Comparison of ENCODE assay signal across 9 cellular contexts in genomic region chr13:26601669-26602068, GRCh38. TPM values are rescaled to one million over a fixed set of nuclear protein-coding genes. Genes with fewer than 3 reads are reported as not detected.
DNase-seq lines count a peak whose midpoint lies in the region; ATAC-seq and TF ChIP-seq lines count a peak whose summit lies in the region.
"Had no signal": no experiment of that assay in that cellular context is flagged by ENCODE, and none has a peak within 500 bp of the region (broad histone marks: within the 10 kb centered on the region; RNA-seq: fewer than 3 reads in every experiment).

No MANE protein-coding gene starts in this region.

- H3K9me3 ChIP-seq in IMR-90 (ENCODE audit: control insufficient read depth, insufficient read depth, low read length), result no peaks in the 10 kb centered on the region
- peaks cover 3% of the 10 kb centered on the region for H3K9me3 ChIP-seq in WERI-Rb-1 (ENCODE audit: severe bottlenecking)
- H3K9me3 ChIP-seq in neural cell (ENCODE audit: low read length), result no peaks in the 10 kb centered on the region
- H3K9me3 ChIP-seq: mucosa of descending colon had no signal

- TF ChIP-seq CTCF in IMR-90 (conservative IDR thresholded peaks at IDR 0.05; ENCODE audit: low read depth, low read length) (0 out of 2 replicates have a peak, but pooled peaks have one; percentile 15), WERI-Rb-1 (IDR thresholded peaks at IDR 0.05; ENCODE audit: low read depth, low read length) (peak; percentile 56), neural cell (IDR thresholded peaks at IDR 0.05; ENCODE audit: poor library complexity, severe bottlenecking) (peak; percentile 23)

- no peak overlapping the region for H2BK20ac ChIP-seq in IMR-90 (ENCODE audit: low read depth, low read length)

- peak; percentile 1 for DNase-seq in NCI-H510A treated with DMSO at 0.1 percent for 48 hours (lab: John Stamatoyannopoulos, UW)
- DNase-seq in NCI-H510A (lab: John Stamatoyannopoulos, UW), result no peak
- peak; percentile 59 for DNase-seq in IMR-90
- no peak for DNase-seq in WERI-Rb-1
- DNase-seq in T-helper 9 cell, result no peak
- no peak for DNase-seq in COLO668 (lab: John Stamatoyannopoulos, UW; ENCODE audit: unreplicated experiment)

- no peak for TF ChIP-seq POLR2A in IMR-90 (IDR thresholded peaks at IDR 0.05; ENCODE audit: low read depth, low read length)

- H3K36me3 ChIP-seq in IMR-90 (ENCODE audit: control insufficient read depth, insufficient read depth, low read length) (no peaks in the 10 kb centered on the region), WERI-Rb-1 (0 out of 2 replicates have a peak, but pooled peaks cover 4% of the 10 kb centered on the region), neural cell (ENCODE audit: insufficient read depth, low read length) (no peaks in the 10 kb centered on the region)

- no peak overlapping the region for H3K56ac ChIP-seq in IMR-90 (ENCODE audit: extremely low read depth, insufficient read depth, low read length)

- no peak overlapping the region for H2AFZ ChIP-seq in IMR-90 (replicated peaks; ENCODE audit: low read length, poor library complexity)
- no peak overlapping the region for H2AFZ ChIP-seq in neural cell (ENCODE audit: low read depth, low read length)

- no peak overlapping the region for H2BK15ac ChIP-seq in IMR-90 (ENCODE audit: low read depth, low read length)

- BruUV-seq in IMR-90 (replicated peaks; lab: Mats Ljungman, UMichigan), result no TSS peak

- peaks cover 16% of the 10 kb centered on the region for H3K4me1 ChIP-seq in IMR-90 (ENCODE audit: control insufficient read depth, insufficient read depth, low read length)

- no peak overlapping the region for H2AK9ac ChIP-seq in IMR-90 (replicated peaks; ENCODE audit: low read depth, low read length, poor library complexity)

- no peak overlapping the region for H2AK5ac ChIP-seq in IMR-90 (ENCODE audit: low read depth, low read length)

- H3K4ac ChIP-seq in IMR-90 (ENCODE audit: low read depth, low read length), result no peak overlapping the region

- H3K14ac ChIP-seq in IMR-90 (replicated peaks; ENCODE audit: low read depth, low read length), result no peak overlapping the region

- no peak overlapping the region for H4K91ac ChIP-seq in IMR-90 (ENCODE audit: insufficient read depth, low read depth, low read length)

- H3K23ac ChIP-seq in IMR-90 (ENCODE audit: low read depth, low read length), result peak overlapping the region; percentile 4; the same call in 1 of the 2 replicates

- H3K79me2 ChIP-seq in neural cell (replicated peaks; ENCODE audit: insufficient read depth, low read length), result peaks cover 27% of the 10 kb centered on the region

- POLR2A ChIA-PET in IMR-90 (lab: Charles Lee; ENCODE audit: unreplicated experiment), result no interaction called here

- H2BK5ac ChIP-seq in IMR-90 (ENCODE audit: low read depth, low read length, poor library complexity, severe bottlenecking), result no peak overlapping the region

- dilution Hi-C loops in IMR-90 (cut with HindIII; ENCODE audit: low sequenced_read_pairs, unreplicated experiment), result no loop called here

- H4K8ac ChIP-seq in IMR-90 (ENCODE audit: low read depth in 2 of 2, low read length in 2 of 2), result 0 out of 4 replicates have a peak overlapping the region, but pooled peaks of 1 of the 2 experiments have one; percentile 23

- ATAC-seq in IMR-90 (ENCODE audit: low read depth) (peak; percentile 57), HG03439 (IDR thresholded peaks at IDR 0.05; ENCODE audit: unreplicated experiment) (no peak)
- ATAC-seq: mucosa of descending colon had no signal

- H3F3A ChIP-seq in neural cell (ENCODE audit: insufficient read depth, low read length, poor library complexity, severe bottlenecking), result no peaks in the 10 kb centered on the region

- TF ChIP-seq RAD21 in IMR-90 (IDR thresholded peaks at IDR 0.05; ENCODE audit: low read length) (no peak), neural cell (conservative IDR thresholded peaks at IDR 0.05) (peak; percentile 15)

- intact Hi-C loops in IMR-90 (cut with micrococcal nuclease), result no loop called here

- in situ Hi-C loops in IMR-90 (cut with MboI; ENCODE audit: low sequenced_read_pairs), result no loop called here

- CTCF ChIA-PET in IMR-90 (lab: Yijun Ruan, JAX), result no interaction called here

- H4K20me1 ChIP-seq in IMR-90 (ENCODE audit: insufficient read depth, low read length), result peaks cover 50% of the 10 kb centered on the region; the same call in 1 of the 2 replicates
- H4K20me1 ChIP-seq in neural cell (ENCODE audit: insufficient read depth), result no peaks in the 10 kb centered on the region

- H3K18ac ChIP-seq in IMR-90 (ENCODE audit: low read depth, low read length), result no peak overlapping the region

- no peak overlapping the region for H3K27ac ChIP-seq in IMR-90 (ENCODE audit: insufficient read depth, low read length)
- no peak overlapping the region; the same call in 1 of the 2 replicates for H3K27ac ChIP-seq in WERI-Rb-1
- no peak overlapping the region for H3K27ac ChIP-seq in neural cell (ENCODE audit: low read length)

- H3K4me3 ChIP-seq in IMR-90 (ENCODE audit: insufficient read depth, low read depth, low read length) (no peak overlapping the region), WERI-Rb-1 (ENCODE audit: low read depth, low read length) (no peak overlapping the region), neural cell (ENCODE audit: low read length) (no peak overlapping the region)
- H3K4me3 ChIP-seq: mucosa of descending colon had no signal

- H3K9me2 ChIP-seq in neural cell (ENCODE audit: insufficient read depth, low read length), result no peaks in the 10 kb centered on the region

- TF ChIP-seq EP300 in neural cell (conservative IDR thresholded peaks at IDR 0.05; ENCODE audit: poor library complexity, severe bottlenecking), result no peak

- H4K5ac ChIP-seq in IMR-90 (ENCODE audit: low read depth, low read length), result no peak overlapping the region

- H3K4me2 ChIP-seq in IMR-90 (ENCODE audit: low read depth, low read length) (peak overlapping the region; percentile 70), neural cell (ENCODE audit: low read length) (no peak overlapping the region)

- no CpG with 5 or more reads among the region's 2 CpGs for WGBS in IMR-90 (ENCODE audit: extremely low coverage in 2 of 2, insufficient read length in 1 of 2), 2 experiments

- H3K79me1 ChIP-seq in IMR-90 (ENCODE audit: low read depth in 1 of 2, low read length in 2 of 2), result peaks cover 27 to 62% of the 10 kb centered on the region in 2 experiments

- H3K9ac ChIP-seq in IMR-90 (ENCODE audit: low read depth, low read length) (no peak overlapping the region), neural cell (ENCODE audit: low read length) (no peak overlapping the region)

- H3K9me1 ChIP-seq in IMR-90 (ENCODE audit: insufficient read depth, low read length), result peaks cover 3% of the 10 kb centered on the region; the same call in 1 of the 2 replicates

- no peaks in the 10 kb centered on the region for H3K27me3 ChIP-seq in IMR-90 (ENCODE audit: control insufficient read depth, insufficient read depth, low read length)
- H3K27me3 ChIP-seq in WERI-Rb-1 (ENCODE audit: insufficient read depth, low read depth, severe bottlenecking), result no peaks in the 10 kb centered on the region
- no peaks in the 10 kb centered on the region for H3K27me3 ChIP-seq in neural cell (ENCODE audit: insufficient read depth, low read depth, low read length)

- no peak overlapping the region for H2BK120ac ChIP-seq in IMR-90 (ENCODE audit: low read depth, low read length)

TF ChIP-seq in IMR-90, 13 proteins besides CTCF, POLR2A, EP300 and RAD21:
- TF ChIP-seq RCOR1 (IDR thresholded peaks at IDR 0.05; ENCODE audit: insufficient replicate concordance, low read length) (no peak), FOS (IDR thresholded peaks at IDR 0.05; ENCODE audit: low read depth, low read length) (no peak), MAZ (IDR thresholded peaks at IDR 0.05; ENCODE audit: borderline replicate concordance, low read depth, low read length) (no peak), MAFK (IDR thresholded peaks at IDR 0.05; ENCODE audit: low read depth, low read length) (no peak; the same call in 1 of the 2 replicates), MXI1 (IDR thresholded peaks at IDR 0.05; ENCODE audit: borderline replicate concordance, low read depth, low read length) (no peak), BHLHE40 (IDR thresholded peaks at IDR 0.05; ENCODE audit: low read depth, low read length) (no peak)

TF ChIP-seq in neural cell, 6 proteins besides CTCF, POLR2A, EP300 and RAD21:
- no peak for TF ChIP-seq EZH2 (IDR thresholded peaks at IDR 0.05; ENCODE audit: borderline replicate concordance, insufficient read depth, low read length, poor library complexity, severe bottlenecking)
- no peak for TF ChIP-seq TAF1 (IDR thresholded peaks at IDR 0.05; ENCODE audit: low read depth)
- no peak for TF ChIP-seq MXI1 (conservative IDR thresholded peaks at IDR 0.05; ENCODE audit: poor library complexity, severe bottlenecking)
- no peak for TF ChIP-seq POLR2AphosphoS5 (IDR thresholded peaks at IDR 0.05)
- TF ChIP-seq SMC3 (conservative IDR thresholded peaks at IDR 0.05; ENCODE audit: poor library complexity), result no peak
- no peak for TF ChIP-seq REST (IDR thresholded peaks at IDR 0.05; ENCODE audit: borderline replicate concordance)

RNA-seq across cellular contexts. Expression of gene WASF3, which starts 44.2 kb away (rescaled TPM):
- 4.3 and 5.8 TPM in 2 replicates for total RNA-seq in IMR-90 (2012; rRNA removed)
- polyA plus RNA-seq in IMR-90 (2012; rRNA removed) (10.5 and 11.4 TPM in 2 replicates), neural cell (44.5 and 49.1 TPM in 2 replicates)
- polyA plus RNA-seq in IMR-90 (2012; cell fraction: cytosol; rRNA removed), result 5.8 and 6.7 TPM in 2 replicates
- polyA plus RNA-seq in IMR-90 (2012; cell fraction: nucleus; rRNA removed; ENCODE audit: low replicate concordance), result 13.3 and 26.5 TPM in 2 replicates
- 55.5 and 67.1 TPM in 2 replicates for polyA minus RNA-seq in neural cell

Comparison
In these comparisons a context has a peak if more than half of its experiments do, and no peak if none do; other contexts are left out.
1. DNase-seq: peak in NCI-H510A treated with DMSO at 0.1 percent for 48 hours (single experiment) and IMR-90 (single experiment); none in NCI-H510A (single experiment), WERI-Rb-1 (single experiment), T-helper 9 cell (single experiment) and COLO668 (single experiment).
2. Peak in every context shown above with its lines, with median percentiles within 50 percentile points of each other: CTCF ChIP-seq.